In the genomic region with DNA sequence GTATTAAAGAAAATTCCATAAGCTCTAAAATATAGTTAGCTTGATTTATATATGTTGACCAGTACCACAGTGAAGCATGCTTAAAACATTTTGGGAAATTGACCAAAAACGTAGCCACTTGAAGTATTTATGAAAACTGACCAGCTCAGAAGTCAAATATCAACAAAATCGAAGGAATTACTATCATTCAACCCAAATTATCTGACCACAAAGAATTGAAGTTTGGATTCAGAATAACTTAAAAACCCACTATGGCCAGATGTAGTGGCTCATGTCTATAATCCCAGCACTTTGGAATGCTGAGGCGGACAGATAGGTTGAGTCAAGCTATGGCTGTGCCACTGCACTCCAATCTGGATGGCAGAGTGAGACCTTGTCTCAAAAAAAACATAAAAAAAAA, we compare ENCODE assay signal across 22 cellular contexts.
"Had no signal": no experiment of that assay in that cellular context is flagged by ENCODE, and none has a peak within 500 bp of the region (broad histone marks: within the 10 kb centered on the region; RNA-seq: fewer than 3 reads in every experiment).

No MANE protein-coding gene starts in this region.

- H3K36me3 ChIP-seq: uterus had no signal

- DNase-seq: effector memory CD8-positive, alpha-beta T cell; foreskin melanocyte; head of caudate nucleus; left colon; naive thymus-derived CD4-positive, alpha-beta T cell; nephron progenitor cell; psoas muscle; retina; spleen; stimulated activated CD4-positive, alpha-beta T cell treated with anti-CD3 and anti-CD28 coated beads, Interleukin-15, amount 100 ng/mL, for 24 hours; stimulated activated CD4-positive, alpha-beta T cell treated with anti-CD3 and anti-CD28 coated beads, Interleukin-1b, Interleukin-23, amount 100 ng/mL, for 48 hours; stimulated activated CD4-positive, alpha-beta T cell treated with anti-CD3 and anti-CD28 coated beads, Interleukin-4, amount 100 ng/mL, for 24 hours; tibial artery; upper lobe of left lung; uterus had no signal

- H2AFZ ChIP-seq: hepatocyte had no signal

- ATAC-seq: effector memory CD8-positive, alpha-beta T cell; left colon; naive thymus-derived CD4-positive, alpha-beta T cell; psoas muscle; sciatic nerve; stimulated activated memory B cell treated with anti-CD40 and anti-IgM and Interleukin-4, amounts not matched to agents 10 μg/mL and 1 μg/mL and 100 μg/mL, for 72 hours had no signal

- H3K4me1 Mint-ChIP-seq: naive thymus-derived CD4-positive, alpha-beta T cell; nephron progenitor cell; stimulated activated memory B cell treated with anti-CD40 and anti-IgM and Interleukin-4, amounts not matched to agents 10 μg/mL and 1 μg/mL and 100 μg/mL, for 72 hours had no signal

- H3K27me3 Mint-ChIP-seq: dendritic cell treated with granulocyte-macrophage colony-stimulating factor and Interleukin-4, amounts not matched to agents 40 ng/mL and 50 ng/mL, for 4 days; effector memory CD8-positive, alpha-beta T cell; naive thymus-derived CD4-positive, alpha-beta T cell; stimulated activated memory B cell treated with anti-CD40 and anti-IgM and Interleukin-4, amounts not matched to agents 10 μg/mL and 1 μg/mL and 100 μg/mL, for 72 hours; stimulated activated naive CD8-positive, alpha-beta T cell treated with anti-CD3 and anti-CD28 coated beads, Interleukin-15, Interleukin-2, amounts not matched to agents 100 ng/mL and 50 ng/mL, for 24 hours had no signal

- H3K4me1 ChIP-seq: esophagus muscularis mucosa, psoas muscle, spleen, tibial artery, upper lobe of left lung, uterus had no signal

- H3K4me2 ChIP-seq: hepatocyte had no signal

- H3K27ac Mint-ChIP-seq: dendritic cell treated with granulocyte-macrophage colony-stimulating factor and Interleukin-4, amounts not matched to agents 40 ng/mL and 50 ng/mL, for 4 days; effector memory CD8-positive, alpha-beta T cell; naive thymus-derived CD4-positive, alpha-beta T cell; nephron progenitor cell; stimulated activated memory B cell treated with anti-CD40 and anti-IgM and Interleukin-4, amounts not matched to agents 10 μg/mL and 1 μg/mL and 100 μg/mL, for 72 hours; stimulated activated naive CD8-positive, alpha-beta T cell treated with anti-CD3 and anti-CD28 coated beads, Interleukin-15, Interleukin-2, amounts not matched to agents 100 ng/mL and 50 ng/mL, for 24 hours had no signal

- H3K27ac ChIP-seq: epithelial cell of prostate, esophagus muscularis mucosa, hepatocyte, psoas muscle, spleen, tibial artery, upper lobe of left lung, uterus had no signal

- H3K4me3 ChIP-seq: esophagus muscularis mucosa, hepatocyte, psoas muscle, spleen, tibial artery, upper lobe of left lung, uterus had no signal

- H3K27me3 ChIP-seq: esophagus muscularis mucosa, hepatocyte, spleen, tibial artery, upper lobe of left lung, uterus had no signal

- H3K4me3 Mint-ChIP-seq: dendritic cell treated with granulocyte-macrophage colony-stimulating factor and Interleukin-4, amounts not matched to agents 40 ng/mL and 50 ng/mL, for 4 days; effector memory CD8-positive, alpha-beta T cell; naive thymus-derived CD4-positive, alpha-beta T cell; nephron progenitor cell; stimulated activated memory B cell treated with anti-CD40 and anti-IgM and Interleukin-4, amounts not matched to agents 10 μg/mL and 1 μg/mL and 100 μg/mL, for 72 hours; stimulated activated naive CD8-positive, alpha-beta T cell treated with anti-CD3 and anti-CD28 coated beads, Interleukin-15, Interleukin-2, amounts not matched to agents 100 ng/mL and 50 ng/mL, for 24 hours had no signal

- H3K9me3 ChIP-seq: esophagus muscularis mucosa, psoas muscle, spleen, tibial artery, upper lobe of left lung, uterus had no signal

- H3K9me3 Mint-ChIP-seq: dendritic cell treated with granulocyte-macrophage colony-stimulating factor and Interleukin-4, amounts not matched to agents 40 ng/mL and 50 ng/mL, for 4 days; effector memory CD8-positive, alpha-beta T cell; naive thymus-derived CD4-positive, alpha-beta T cell; nephron progenitor cell; stimulated activated memory B cell treated with anti-CD40 and anti-IgM and Interleukin-4, amounts not matched to agents 10 μg/mL and 1 μg/mL and 100 μg/mL, for 72 hours; stimulated activated naive CD8-positive, alpha-beta T cell treated with anti-CD3 and anti-CD28 coated beads, Interleukin-15, Interleukin-2, amounts not matched to agents 100 ng/mL and 50 ng/mL, for 24 hours had no signal
